Comparison of ENCODE assay signal across 9 cellular contexts in genomic region chr3:186772886-186773417, GRCh38. TPM values are rescaled to one million over a fixed set of nuclear protein-coding genes. Genes with fewer than 3 reads are reported as not detected.
A peak's percentile ranks its signal among the peaks of the same experiment; 100 is the strongest.
DNase-seq lines count a peak whose midpoint lies in the region; ATAC-seq and TF ChIP-seq lines count a peak whose summit lies in the region.
"Had no signal": no experiment of that assay in that cellular context is flagged by ENCODE, and none has a peak within 500 bp of the region (broad histone marks: within the 10 kb centered on the region; RNA-seq: fewer than 3 reads in every experiment).

No MANE protein-coding gene starts in this region.

- BruUV-seq in Caco-2 (replicated peaks; lab: Mats Ljungman, UMichigan), result no TSS peak

- H3K9me3 Mint-ChIP-seq in Caco-2 (ENCODE audit: unreplicated experiment), result no peaks in the 10 kb centered on the region
- H3K9me3 Mint-ChIP-seq in nephron progenitor cell, result peaks cover 5% of the 10 kb centered on the region

- TF ChIP-seq POLR2A in esophagus squamous epithelium (IDR thresholded peaks at IDR 0.05) (no peak), stomach (IDR thresholded peaks at IDR 0.05) (no peak)

- TF ChIP-seq CTCF in Caco-2 (IDR thresholded peaks at IDR 0.05; ENCODE audit: insufficient read depth in 1 of 2, low read depth in 1 of 2, low read length in 1 of 2, severe bottlenecking in 1 of 2, unreplicated experiment in 1 of 2) (no peak), esophagus squamous epithelium (IDR thresholded peaks at IDR 0.05) (no peak), nephron progenitor cell (IDR thresholded peaks at IDR 0.05) (no peak), stomach (IDR thresholded peaks at IDR 0.05) (no peak)

- H3K4me3 ChIP-seq in Caco-2 (ENCODE audit: low read depth, low read length) (peak overlapping the region; percentile 30), esophagus squamous epithelium (peak overlapping the region; percentile 22 to 68 (median 48)), stomach (peak overlapping the region; percentile 43 to 58 (median 52))

- H3K27me3 Mint-ChIP-seq in Caco-2 (ENCODE audit: insufficient read depth, unreplicated experiment), result no peaks in the 10 kb centered on the region
- peaks cover 30% of the 10 kb centered on the region for H3K27me3 Mint-ChIP-seq in nephron progenitor cell (ENCODE audit: low read depth, poor library complexity)

- no peaks in the 10 kb centered on the region for H3K36me3 ChIP-seq in Caco-2 (ENCODE audit: control insufficient read depth, insufficient read depth, low read length)
- H3K36me3 ChIP-seq in KOPT-K1 (ENCODE audit: insufficient read depth, low read length), result no peaks in the 10 kb centered on the region
- no peaks in the 10 kb centered on the region for H3K36me3 ChIP-seq in esophagus squamous epithelium
- H3K36me3 ChIP-seq in stomach, result no peaks in the 10 kb centered on the region

- CTCF ChIA-PET in Caco-2 (lab: Charles Lee), result no interaction called here

- H3K27me3 ChIP-seq in Caco-2 (replicated peaks; ENCODE audit: control insufficient read depth, insufficient read depth, low read length) (no peaks in the 10 kb centered on the region), esophagus squamous epithelium (peaks cover 0 to 9% (median 0%) of the 10 kb centered on the region in 4 donors), stomach (peaks cover 0 to 6% (median 0%) of the 10 kb centered on the region in 3 donors)

- H3K4me3 Mint-ChIP-seq in Caco-2 (ENCODE audit: unreplicated experiment) (peak overlapping the region; percentile 64), nephron progenitor cell (no peak overlapping the region)

- TF ChIP-seq EP300 in stomach (IDR thresholded peaks at IDR 0.05), result no peak

- H3K9me3 ChIP-seq in Caco-2 (no peaks in the 10 kb centered on the region), KOPT-K1 (ENCODE audit: insufficient read depth, low read length, poor library complexity, severe bottlenecking) (no peaks in the 10 kb centered on the region), esophagus squamous epithelium (no peaks in the 10 kb centered on the region), stomach (no peaks in the 10 kb centered on the region)

- POLR2A ChIA-PET in Caco-2 (lab: Charles Lee), result no interaction called here

- ATAC-seq in GM21360 (IDR thresholded peaks at IDR 0.05; ENCODE audit: unreplicated experiment), result peak; percentile 87

- WGBS in esophagus squamous epithelium, 2 donors, result 18 to 32% methylated on average over 7 to 10 of the region's 19 CpGs
- 23 to 38% (median 31%) methylated on average over 15 to 19 of the region's 19 CpGs for WGBS in stomach, 5 donors

- no peak for DNase-seq in Caco-2
- DNase-seq in activated CD8-positive, alpha-beta memory T cell treated with anti-CD3 and anti-CD28 coated beads, Interleukin-2, amount 50 U/mL, for 1 hour (ENCODE audit: extremely low read depth), result peak; percentile 13
- peak; percentile 38 for DNase-seq in esophagus squamous epithelium (lab: John Stamatoyannopoulos, UW)
- no peak for DNase-seq in nephron progenitor cell
- peak; percentile 60 for DNase-seq in stomach
- no peak for DNase-seq in DMS79 (lab: John Stamatoyannopoulos, UW)

- H3K4me1 ChIP-seq in Caco-2, result no peaks in the 10 kb centered on the region
- H3K4me1 ChIP-seq in esophagus squamous epithelium, result peaks cover 0 to 15% (median 4%) of the 10 kb centered on the region in 3 donors
- peaks cover 0 to 14% (median 14%) of the 10 kb centered on the region in 4 donors for H3K4me1 ChIP-seq in stomach

- H3K27ac Mint-ChIP-seq in Caco-2 (ENCODE audit: unreplicated experiment) (no peak overlapping the region), nephron progenitor cell (peak overlapping the region; percentile 17)

- intact Hi-C loops in Caco-2 (cut with micrococcal nuclease; ENCODE audit: unreplicated experiment), result no loop called here
- intact Hi-C loops in esophagus squamous epithelium (cut with DNase I), result no loop called here
- intact Hi-C loops in stomach (cut with DNase I; ENCODE audit: low total_unique reads), result no loop called here

- peak overlapping the region; percentile 49 for H3K27ac ChIP-seq in KOPT-K1 (ENCODE audit: low read depth, low read length, poor library complexity, severe bottlenecking)
- peak overlapping the region in 3 of 4 donors; percentile 48 to 66 (median 59) for H3K27ac ChIP-seq in esophagus squamous epithelium
- peak overlapping the region; percentile 10 to 67 (median 32) for H3K27ac ChIP-seq in stomach

- H3K36me3 Mint-ChIP-seq in Caco-2 (ENCODE audit: insufficient read depth, unreplicated experiment), result no peaks in the 10 kb centered on the region
- no peaks in the 10 kb centered on the region for H3K36me3 Mint-ChIP-seq in nephron progenitor cell (ENCODE audit: low read depth)

- H3K4me1 Mint-ChIP-seq in Caco-2 (ENCODE audit: low read depth, unreplicated experiment) (no peaks in the 10 kb centered on the region), nephron progenitor cell (peaks cover 10% of the 10 kb centered on the region)

RNA-seq across cellular contexts. Expression of gene EIF4A2, which starts 10.4 kb away (rescaled TPM):
- total RNA-seq in Caco-2 (2022) (346 and 359 TPM in 2 replicates), esophagus squamous epithelium (100 to 1,000 TPM; 172 to 363 (median 205) TPM), stomach (1,000 to 10,000 TPM in 1 of 5 donors, 100 to 1,000 TPM in 4; 165 to 1,058 (median 464) TPM)
- 100 to 1,000 TPM; 313 to 569 (median 319) TPM for polyA plus RNA-seq in stomach

RNA-seq across cellular contexts. Expression of gene RFC4, which starts 33.3 kb away (rescaled TPM):
- total RNA-seq in Caco-2 (2022) (52.6 and 62.2 TPM in 2 replicates), esophagus squamous epithelium (10 to 100 TPM in 3 of 4 donors, 1 to 10 TPM in 1; 6.6 to 23.5 (median 15.9) TPM), stomach (100 to 1,000 TPM in 1 of 5 donors, 10 to 100 TPM in 2, 1 to 10 TPM in 1, not detected in 1; 3.2 to 121 (median 28.4) TPM)
- 10 to 100 TPM; 13.1 to 25.2 (median 21.2) TPM for polyA plus RNA-seq in stomach

RNA-seq across cellular contexts. Expression of gene KNG1, which starts 55.8 kb away (rescaled TPM):
- 6.7 and 9.5 TPM in 2 replicates for total RNA-seq in Caco-2 (2022)
- not detected for total RNA-seq in esophagus squamous epithelium
- total RNA-seq in stomach, result not detected
- under 1 TPM in 1 of 3 donors, not detected in 2; 0.18 TPM for polyA plus RNA-seq in stomach
- total RNA-seq: NCI-H460 had no signal

Comparison
In these comparisons a context has a peak if more than half of its experiments do, and no peak if none do; other contexts are left out.
1. DNase-seq: peak in activated CD8-positive, alpha-beta memory T cell treated with anti-CD3 and anti-CD28 coated beads, Interleukin-2, amount 50 U/mL, for 1 hour (single experiment), esophagus squamous epithelium (single experiment) and stomach (single experiment); none in Caco-2 (0 of 2), nephron progenitor cell (single experiment) and DMS79 (single experiment).
2. Peak in every context shown above with its lines, with median percentiles within 50 percentile points of each other: H3K4me3 ChIP-seq and H3K27ac ChIP-seq.